In genomic region chr15:56523521-56523920, GRCh38 we compare ENCODE assay signal across 24 cellular contexts. TPM values are rescaled to one million over a fixed set of nuclear protein-coding genes. Genes with fewer than 3 reads are reported as not detected.
DNase-seq lines count a peak whose midpoint lies in the region; FAIRE-seq and TF ChIP-seq lines count a peak whose summit lies in the region.
"Had no signal": no experiment of that assay in that cellular context is flagged by ENCODE, and none has a peak within 500 bp of the region (broad histone marks: within the 10 kb centered on the region; RNA-seq: fewer than 3 reads in every experiment).

No MANE protein-coding gene starts in this region.

- TF ChIP-seq POLR2A in esophagus squamous epithelium (IDR thresholded peaks at IDR 0.05) = no peak

- H3K27ac ChIP-seq in colonic mucosa (no peak overlapping the region), RWPE1 (no peak overlapping the region), esophagus squamous epithelium (no peak overlapping the region)
- H3K27ac ChIP-seq: BLaER1, Peyer's patch, SJSA1 had no signal

- no peak overlapping the region for H3K4me3 ChIP-seq in bronchial epithelial cell (ENCODE audit: low read depth, low read length)
- no peak overlapping the region for H3K4me3 ChIP-seq in colonic mucosa
- no peak overlapping the region for H3K4me3 ChIP-seq in esophagus squamous epithelium
- H3K4me3 ChIP-seq: BLaER1, Peyer's patch, SJSA1 had no signal

- peak; percentile 31 for DNase-seq in HCEC 1CT
- DNase-seq in NCI-H226 = peak; percentile 7
- DNase-seq in bronchial epithelial cell (ENCODE audit: low read depth) = peak; percentile 13
- DNase-seq in colonic mucosa = no peak
- DNase-seq in RWPE1 (ENCODE audit: low spot score) = no peak
- DNase-seq in esophagus squamous epithelium (lab: John Stamatoyannopoulos, UW) = no peak
- DNase-seq in NCI-H2029 treated with DMSO at 0.1 percent for 48 hours (lab: John Stamatoyannopoulos, UW) = no peak
- DNase-seq: CD4-positive, alpha-beta T cell; COR-L47; DMS79 treated with DMSO at 0.1 percent for 48 hours; GOT3; Kasumi-1; NCI-H1092 treated with DMSO at 0.1 percent for 48 hours; NCI-H1436 treated with DMSO at 0.1 percent for 48 hours; NCI-H2029; NCI-H345; NCI-H524 treated with DMSO at 0.1 percent for 48 hours; NCI-H82; Peyer's patch; T-helper 1 cell had no signal

- no peak for FAIRE-seq in bronchial epithelial cell (lab: Jason Lieb, UNC)
- FAIRE-seq: G401.6, GM12892 had no signal

- no peak overlapping the region for H3K9ac ChIP-seq in colonic mucosa (ENCODE audit: low read depth in 2 of 2, low read length in 2 of 2)
- H3K9ac ChIP-seq: BLaER1 had no signal

- 38 to 47% methylated on average over 2 of the region's 2 CpGs for WGBS in esophagus squamous epithelium, 2 donors

- H3K4me1 ChIP-seq in colonic mucosa = no peaks in the 10 kb centered on the region
- no peaks in the 10 kb centered on the region for H3K4me1 ChIP-seq in esophagus squamous epithelium
- H3K4me1 ChIP-seq: Peyer's patch, SJSA1 had no signal

- H3K9me3 ChIP-seq in colonic mucosa = no peaks in the 10 kb centered on the region
- H3K9me3 ChIP-seq in esophagus squamous epithelium = peaks cover 0 to 6% (median 0%) of the 10 kb centered on the region in 3 donors
- H3K9me3 ChIP-seq: Peyer's patch, SJSA1 had no signal

- no peaks in the 10 kb centered on the region for H3K27me3 ChIP-seq in bronchial epithelial cell (ENCODE audit: control insufficient read depth, insufficient read depth, low read length)
- H3K27me3 ChIP-seq in colonic mucosa = no peaks in the 10 kb centered on the region
- no peaks in the 10 kb centered on the region for H3K27me3 ChIP-seq in esophagus squamous epithelium
- H3K27me3 ChIP-seq: BLaER1, Peyer's patch, SJSA1 had no signal

- TF ChIP-seq CTCF in bronchial epithelial cell (IDR thresholded peaks at IDR 0.05; ENCODE audit: insufficient read depth, low read length, severe bottlenecking) (no peak), colonic mucosa (IDR thresholded peaks at IDR 0.05) (no peak), RWPE1 (conservative IDR thresholded peaks at IDR 0.05; ENCODE audit: low read depth) (no peak), esophagus squamous epithelium (IDR thresholded peaks at IDR 0.05) (no peak)

- no peaks in the 10 kb centered on the region for H3K36me3 ChIP-seq in bronchial epithelial cell (ENCODE audit: control insufficient read depth, insufficient read depth, low read length)
- H3K36me3 ChIP-seq in colonic mucosa = no peaks in the 10 kb centered on the region
- H3K36me3 ChIP-seq in esophagus squamous epithelium = no peaks in the 10 kb centered on the region
- H3K36me3 ChIP-seq: BLaER1, Peyer's patch, SJSA1 had no signal

- POLR2A ChIA-PET in RWPE1 (lab: Yijun Ruan, JAX; ENCODE audit: low non-redundant PET) = no interaction called here

- intact Hi-C loops in colonic mucosa (cut with DNase I) = no loop called here
- intact Hi-C loops in esophagus squamous epithelium (cut with DNase I) = no loop called here

- CTCF ChIA-PET in RWPE1 (lab: Yijun Ruan, JAX) = no interaction called here

RNA-seq across cellular contexts. Expression of gene MNS1, which starts 58.6 kb away (rescaled TPM):
- total RNA-seq in bronchial epithelial cell (not detected in 2 replicates), colonic mucosa (1 to 10 TPM in 1 of 2 donors, under 1 TPM in 1; 0.58 to 2.8 TPM), esophagus squamous epithelium (1 to 10 TPM in 2 of 4 donors, under 1 TPM in 2; 0.57 to 1.1 (median 0.98) TPM)

Comparison
In these comparisons a context has a peak if more than half of its experiments do, and no peak if none do; other contexts are left out.
1. DNase-seq: peak in HCEC 1CT (single experiment), NCI-H226 (single experiment) and bronchial epithelial cell (single experiment); none in colonic mucosa (single experiment), RWPE1 (single experiment), esophagus squamous epithelium (single experiment) and NCI-H2029 treated with DMSO at 0.1 percent for 48 hours (single experiment).